2 cellular contexts compared by ENCODE assay signal in the genomic region with DNA sequence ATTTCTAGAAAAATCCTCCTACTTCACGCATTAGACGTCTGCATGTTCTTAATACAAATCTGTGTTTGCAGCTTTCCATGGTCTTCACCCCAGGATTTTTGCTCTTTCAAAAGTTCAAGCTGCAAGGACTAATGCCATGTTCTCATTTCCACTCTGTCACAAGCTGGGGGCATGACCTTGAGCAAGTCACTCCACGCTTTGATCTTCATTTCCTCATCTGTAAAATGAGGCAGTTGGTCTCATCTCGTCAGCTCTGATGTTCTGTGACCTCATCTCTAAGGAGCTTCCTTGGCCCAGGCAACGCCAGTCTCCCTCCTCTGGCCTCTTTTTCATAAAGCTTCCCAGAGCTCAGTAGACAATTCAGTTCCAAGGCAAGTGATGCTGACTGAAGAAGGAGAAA.
TF ChIP-seq lines count a peak whose summit lies in the region.

No MANE protein-coding gene starts in this region.

TF ChIP-seq in HepG2, 621 proteins besides CTCF, POLR2A, EP300 and RAD21:
- TF ChIP-seq TCF7 (IDR thresholded peaks at IDR 0.05; ENCODE audit: low read depth) (peak; percentile 62), GATAD2A (CRISPR knock-in tag; IDR thresholded peaks at IDR 0.05) (peak; percentile 50; the same call in 1 of the 2 replicates), CREB1 (IDR thresholded peaks at IDR 0.05) (peak; percentile 31; the same call in 1 of the 2 replicates), CREB1 (CRISPR knock-in tag; IDR thresholded peaks at IDR 0.05) (no peak), ZMYM4 (CRISPR knock-in tag; IDR thresholded peaks at IDR 0.05) (0 out of 2 replicates have a peak, but pooled peaks have one; percentile 32), CREM (IDR thresholded peaks at IDR 0.05) (peak; percentile 29; the same call in 1 of the 2 replicates), CREM (CRISPR knock-in tag; IDR thresholded peaks at IDR 0.05) (no peak), RARA (CRISPR knock-in tag; IDR thresholded peaks at IDR 0.05) (peak; percentile 55; the same call in 1 of the 2 replicates), SMC3 (IDR thresholded peaks at IDR 0.05; ENCODE audit: low read length) (0 out of 2 replicates have a peak, but pooled peaks have one; percentile 4), RXRB (CRISPR knock-in tag; IDR thresholded peaks at IDR 0.05; ENCODE audit: borderline replicate concordance) (no peak), ZBTB21 (CRISPR knock-in tag; IDR thresholded peaks at IDR 0.05) (peak; percentile 91; the same call in 1 of the 2 replicates), ZNF639 (CRISPR knock-in tag; conservative IDR thresholded peaks at IDR 0.05) (no peak), KAT7 (CRISPR knock-in tag; IDR thresholded peaks at IDR 0.05; ENCODE audit: borderline replicate concordance) (no peak), NR2F1 (CRISPR knock-in tag; IDR thresholded peaks at IDR 0.05) (peak; percentile 26 to 43; a peak in 1 of 4 replicates), HOXA3 (CRISPR knock-in tag; IDR thresholded peaks at IDR 0.05) (0 out of 2 replicates have a peak, but pooled peaks have one; percentile 15), FOSL2 (CRISPR knock-in tag; IDR thresholded peaks at IDR 0.05) (peak; percentile 27; the same call in 1 of the 2 replicates), POGZ (CRISPR knock-in tag; IDR thresholded peaks at IDR 0.05) (peak; percentile 37; the same call in 1 of the 2 replicates)
- TF ChIP-seq, protein P1, sequence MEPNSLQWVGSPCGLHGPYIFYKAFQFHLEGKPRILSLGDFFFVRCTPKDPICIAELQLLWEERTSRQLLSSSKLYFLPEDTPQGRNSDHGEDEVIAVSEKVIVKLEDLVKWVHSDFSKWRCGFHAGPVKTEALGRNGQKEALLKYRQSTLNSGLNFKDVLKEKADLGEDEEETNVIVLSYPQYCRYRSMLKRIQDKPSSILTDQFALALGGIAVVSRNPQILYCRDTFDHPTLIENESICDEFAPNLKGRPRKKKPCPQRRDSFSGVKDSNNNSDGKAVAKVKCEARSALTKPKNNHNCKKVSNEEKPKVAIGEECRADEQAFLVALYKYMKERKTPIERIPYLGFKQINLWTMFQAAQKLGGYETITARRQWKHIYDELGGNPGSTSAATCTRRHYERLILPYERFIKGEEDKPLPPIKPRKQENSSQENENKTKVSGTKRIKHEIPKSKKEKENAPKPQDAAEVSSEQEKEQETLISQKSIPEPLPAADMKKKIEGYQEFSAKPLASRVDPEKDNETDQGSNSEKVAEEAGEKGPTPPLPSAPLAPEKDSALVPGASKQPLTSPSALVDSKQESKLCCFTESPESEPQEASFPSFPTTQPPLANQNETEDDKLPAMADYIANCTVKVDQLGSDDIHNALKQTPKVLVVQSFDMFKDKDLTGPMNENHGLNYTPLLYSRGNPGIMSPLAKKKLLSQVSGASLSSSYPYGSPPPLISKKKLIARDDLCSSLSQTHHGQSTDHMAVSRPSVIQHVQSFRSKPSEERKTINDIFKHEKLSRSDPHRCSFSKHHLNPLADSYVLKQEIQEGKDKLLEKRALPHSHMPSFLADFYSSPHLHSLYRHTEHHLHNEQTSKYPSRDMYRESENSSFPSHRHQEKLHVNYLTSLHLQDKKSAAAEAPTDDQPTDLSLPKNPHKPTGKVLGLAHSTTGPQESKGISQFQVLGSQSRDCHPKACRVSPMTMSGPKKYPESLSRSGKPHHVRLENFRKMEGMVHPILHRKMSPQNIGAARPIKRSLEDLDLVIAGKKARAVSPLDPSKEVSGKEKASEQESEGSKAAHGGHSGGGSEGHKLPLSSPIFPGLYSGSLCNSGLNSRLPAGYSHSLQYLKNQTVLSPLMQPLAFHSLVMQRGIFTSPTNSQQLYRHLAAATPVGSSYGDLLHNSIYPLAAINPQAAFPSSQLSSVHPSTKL (CRISPR knock-in tag; IDR thresholded peaks at IDR 0.05): peak; percentile 48

TF ChIP-seq in H1, 55 proteins besides CTCF, POLR2A, EP300 and RAD21:
- TF ChIP-seq POLR2AphosphoS5 (IDR thresholded peaks at IDR 0.05; ENCODE audit: low read depth, low read length): no peak
- no peak for TF ChIP-seq CTBP2 (IDR thresholded peaks at IDR 0.05; ENCODE audit: borderline replicate concordance, insufficient read depth, insufficient read length, low read length)
